18 cellular contexts compared by ENCODE assay signal in genomic region chrX:74579597-74580209, GRCh38. TPM values are rescaled to one million over a fixed set of nuclear protein-coding genes. Genes with fewer than 3 reads are reported as not detected.
A peak's percentile ranks its signal among the peaks of the same experiment; 100 is the strongest.
DNase-seq lines count a peak whose midpoint lies in the region; ATAC-seq and TF ChIP-seq lines count a peak whose summit lies in the region.
"Had no signal": no experiment of that assay in that cellular context is flagged by ENCODE, and none has a peak within 500 bp of the region (broad histone marks: within the 10 kb centered on the region; RNA-seq: fewer than 3 reads in every experiment).

No MANE protein-coding gene starts in this region.

- TF ChIP-seq POLR2A in gastroesophageal sphincter (IDR thresholded peaks at IDR 0.05), result no peak

- 55 to 62% methylated on average over 3 to 4 of the region's 4 CpGs for WGBS in gastroesophageal sphincter (ENCODE audit: low coverage in 1 of 2), 2 donors

- ATAC-seq in GM21381 (IDR thresholded peaks at IDR 0.05; ENCODE audit: unreplicated experiment) (peak; percentile 49), gastroesophageal sphincter (no peak)
- ATAC-seq in activated naive CD8-positive, alpha-beta T cell treated with anti-CD3 and anti-CD28 coated beads, Interleukin-2, amount 50 U/mL, for 24 hours, result no peak
- ATAC-seq: effector memory CD8-positive, alpha-beta T cell; natural killer cell had no signal

- H3K9me3 Mint-ChIP-seq in activated naive CD8-positive, alpha-beta T cell treated with anti-CD3 and anti-CD28 coated beads, Interleukin-2, amount 50 U/mL, for 24 hours, result no peaks in the 10 kb centered on the region
- H3K9me3 Mint-ChIP-seq: effector memory CD8-positive, alpha-beta T cell; natural killer cell had no signal

- no peak overlapping the region for H3K4me3 ChIP-seq in AG09309 (ENCODE audit: control insufficient read depth, low read depth, low read length)
- no peak overlapping the region for H3K4me3 ChIP-seq in fibroblast of villous mesenchyme (ENCODE audit: low read depth, low read length)
- H3K4me3 ChIP-seq in gastroesophageal sphincter, result no peak overlapping the region
- H3K4me3 ChIP-seq: cardiac muscle cell, thoracic aorta had no signal

- H3K4me1 Mint-ChIP-seq in activated naive CD8-positive, alpha-beta T cell treated with anti-CD3 and anti-CD28 coated beads, Interleukin-2, amount 50 U/mL, for 24 hours, result peaks cover 25% of the 10 kb centered on the region

- DNase-seq in AG09309 (ENCODE audit: low read depth) (peak; percentile 14), fibroblast of villous mesenchyme (ENCODE audit: low read depth) (peak; percentile 16), D341Med (ENCODE audit: low spot score) (no peak), hippocampal formation (lab: John Stamatoyannopoulos, UW) (no peak), amniotic stem cell (lab: John Stamatoyannopoulos, UW) (no peak)
- no peak for DNase-seq in activated naive CD8-positive, alpha-beta T cell treated with anti-CD3 and anti-CD28 coated beads, Interleukin-2, amount 50 U/mL, for 24 hours
- DNase-seq: activated CD4-positive, alpha-beta T cell treated with anti-CD3 and anti-CD28 coated beads, Interleukin-2, amount 50 U/mL, for 48 hours; activated gamma-delta T cell treated with Interleukin-2 at 50 U/mL for 16 hours; effector memory CD8-positive, alpha-beta T cell; mammary epithelial cell; natural killer cell; NCI-H1417 treated with DMSO at 0.1 percent for 48 hours; NCI-H226 had no signal

- H3K36me3 Mint-ChIP-seq in activated naive CD8-positive, alpha-beta T cell treated with anti-CD3 and anti-CD28 coated beads, Interleukin-2, amount 50 U/mL, for 24 hours (ENCODE audit: low read depth), result peaks cover 8% of the 10 kb centered on the region
- H3K36me3 Mint-ChIP-seq: natural killer cell had no signal

- no peak overlapping the region for H3K4me3 Mint-ChIP-seq in activated naive CD8-positive, alpha-beta T cell treated with anti-CD3 and anti-CD28 coated beads, Interleukin-2, amount 50 U/mL, for 24 hours
- H3K4me3 Mint-ChIP-seq: effector memory CD8-positive, alpha-beta T cell; natural killer cell had no signal

- TF ChIP-seq EP300 in gastroesophageal sphincter (IDR thresholded peaks at IDR 0.05), result no peak

- TF ChIP-seq CTCF in AG09309 (IDR thresholded peaks at IDR 0.05; ENCODE audit: control insufficient read depth, insufficient read depth, low read depth, low read length, missing control alignments) (no peak), fibroblast of villous mesenchyme (IDR thresholded peaks at IDR 0.05; ENCODE audit: insufficient read depth, low read depth, low read length) (no peak), gastroesophageal sphincter (IDR thresholded peaks at IDR 0.05) (no peak)

- no peaks in the 10 kb centered on the region for H3K27me3 Mint-ChIP-seq in activated naive CD8-positive, alpha-beta T cell treated with anti-CD3 and anti-CD28 coated beads, Interleukin-2, amount 50 U/mL, for 24 hours
- H3K27me3 Mint-ChIP-seq: effector memory CD8-positive, alpha-beta T cell had no signal

- H3K27ac ChIP-seq in gastroesophageal sphincter, result no peak overlapping the region
- H3K27ac ChIP-seq: C4-2B, cardiac muscle cell had no signal

- H3K27ac Mint-ChIP-seq in activated naive CD8-positive, alpha-beta T cell treated with anti-CD3 and anti-CD28 coated beads, Interleukin-2, amount 50 U/mL, for 24 hours, result peak overlapping the region; percentile 78
- H3K27ac Mint-ChIP-seq: effector memory CD8-positive, alpha-beta T cell; natural killer cell had no signal

- no peaks in the 10 kb centered on the region for H3K4me1 ChIP-seq in gastroesophageal sphincter

- H3K36me3 ChIP-seq in gastroesophageal sphincter, result peaks cover 0 to 4% of the 10 kb centered on the region in 2 donors
- H3K36me3 ChIP-seq: cardiac muscle cell, thoracic aorta had no signal

- no peaks in the 10 kb centered on the region for H3K9me3 ChIP-seq in gastroesophageal sphincter
- H3K9me3 ChIP-seq: thoracic aorta had no signal

- no peaks in the 10 kb centered on the region for H3K27me3 ChIP-seq in gastroesophageal sphincter
- H3K27me3 ChIP-seq: cardiac muscle cell had no signal

RNA-seq across cellular contexts. Expression of gene RLIM, which starts 34.7 kb away (rescaled TPM):
- total RNA-seq in fibroblast of villous mesenchyme (49.3 and 76.9 TPM in 2 replicates), gastroesophageal sphincter (10 to 100 TPM; 20.6 to 38.0 (median 31.7) TPM)

Comparison
In these comparisons a context has a peak if more than half of its experiments do, and no peak if none do; other contexts are left out.
1. DNase-seq: peak in AG09309 (single experiment) and fibroblast of villous mesenchyme (single experiment); none in activated naive CD8-positive, alpha-beta T cell treated with anti-CD3 and anti-CD28 coated beads, Interleukin-2, amount 50 U/mL, for 24 hours (single experiment), D341Med (single experiment), hippocampal formation (0 of 2) and amniotic stem cell (single experiment).